Comparison of ENCODE assay signal across 29 cellular contexts in genomic region chr7:127807340-127807739, GRCh38.
DNase-seq lines count a peak whose midpoint lies in the region; ATAC-seq, FAIRE-seq and TF ChIP-seq lines count a peak whose summit lies in the region.
"Had no signal": no experiment of that assay in that cellular context is flagged by ENCODE, and none has a peak within 500 bp of the region (broad histone marks: within the 10 kb centered on the region; RNA-seq: fewer than 3 reads in every experiment).

No MANE protein-coding gene starts in this region.

- POLR2A ChIA-PET in IMR-90 (lab: Charles Lee; ENCODE audit: unreplicated experiment) (no interaction called here), GM12878 (lab: Charles Lee) (no interaction called here)

- no TSS peak for BruUV-seq in IMR-90 (replicated peaks; lab: Mats Ljungman, UMichigan)
- no TSS peak for BruUV-seq in GM12878 (replicated peaks; lab: Mats Ljungman, UMichigan)

- H3K9me3 Mint-ChIP-seq in mesothelial cell of epicardium: no peaks in the 10 kb centered on the region
- H3K9me3 Mint-ChIP-seq: CD8-positive, alpha-beta T cell; H9; T-cell had no signal

- H3K36me3 ChIP-seq in HAP-1 (replicated peaks) (peaks cover 7% of the 10 kb centered on the region; the same call in 1 of the 2 replicates), IMR-90 (ENCODE audit: control insufficient read depth, insufficient read depth, low read length) (peaks cover 7% of the 10 kb centered on the region), GM12878 (ENCODE audit: control insufficient read depth in 2 of 2, insufficient read depth in 2 of 2, low read length in 1 of 2) (peaks cover 4 to 18% of the 10 kb centered on the region in 2 experiments; a peak in 3 of 4 replicates)

- no peak overlapping the region for H2BK20ac ChIP-seq in IMR-90 (ENCODE audit: low read depth, low read length)

- TF ChIP-seq CTCF in IMR-90 (conservative IDR thresholded peaks at IDR 0.05; ENCODE audit: low read depth, low read length) (no peak), GM12878 (IDR thresholded peaks at IDR 0.05 in 2 of 3, conservative IDR thresholded peaks at IDR 0.05 in 1 of 3; ENCODE audit: control insufficient read depth in 2 of 3, extremely low read depth in 1 of 3, insufficient read depth in 1 of 3, low read depth in 3 of 3, low read length in 3 of 3) (no peak), mesothelial cell of epicardium (IDR thresholded peaks at IDR 0.05; ENCODE audit: unreplicated experiment) (no peak)

- TF ChIP-seq POLR2A in IMR-90 (IDR thresholded peaks at IDR 0.05; ENCODE audit: low read depth, low read length) (no peak), GM12878 (IDR thresholded peaks at IDR 0.05; ENCODE audit: low read depth, low read length) (no peak)

- H3K27me3 ChIP-seq in HAP-1 (ENCODE audit: low read depth) (no peaks in the 10 kb centered on the region), IMR-90 (ENCODE audit: control insufficient read depth, insufficient read depth, low read length) (no peaks in the 10 kb centered on the region), GM12878 (replicated peaks in 1 of 2; ENCODE audit: control insufficient read depth in 2 of 2, insufficient read depth in 2 of 2, low read length in 1 of 2) (no peaks in the 10 kb centered on the region)
- H3K27me3 ChIP-seq: SJCRH30 had no signal

- no peak overlapping the region for H2AK5ac ChIP-seq in IMR-90 (ENCODE audit: low read depth, low read length)

- H2BK5ac ChIP-seq in IMR-90 (ENCODE audit: low read depth, low read length, poor library complexity, severe bottlenecking): no peak overlapping the region

- peaks cover 20% of the 10 kb centered on the region for H3K79me2 ChIP-seq in GM12878 (ENCODE audit: control insufficient read depth, insufficient read depth, low read length)

- TF ChIP-seq EP300 in GM12878 (IDR thresholded peaks at IDR 0.05; ENCODE audit: borderline replicate concordance in 1 of 2, control insufficient read depth in 1 of 2, low read depth in 2 of 2, low read length in 2 of 2): no peak

- no peak overlapping the region for H3K27ac ChIP-seq in IMR-90 (ENCODE audit: insufficient read depth, low read length)
- no peak overlapping the region for H3K27ac ChIP-seq in GM12878 (ENCODE audit: control insufficient read depth, insufficient read depth)
- H3K27ac ChIP-seq: C4-2B, HL-60, KMS-11, PC-9, SJCRH30 had no signal

- H3K23ac ChIP-seq in IMR-90 (ENCODE audit: low read depth, low read length): no peak overlapping the region

- no peak overlapping the region for H4K5ac ChIP-seq in IMR-90 (ENCODE audit: low read depth, low read length)

- H3K4me2 ChIP-seq in IMR-90 (ENCODE audit: low read depth, low read length): no peak overlapping the region
- no peak overlapping the region for H3K4me2 ChIP-seq in GM12878 (ENCODE audit: control insufficient read depth, insufficient read depth)
- H3K4me2 ChIP-seq: KMS-11, PC-9 had no signal

- RAD21 ChIA-PET in GM12878 (lab: Charles Lee; ENCODE audit: unreplicated experiment): no interaction called here

- in situ Hi-C loops in HAP-1 (cut with MboI; ENCODE audit: low sequenced_read_pairs): no loop called here
- in situ Hi-C loops in IMR-90 (cut with MboI; ENCODE audit: low sequenced_read_pairs): no loop called here
- in situ Hi-C loops in GM12878 (cut with MboI): no loop called here

- WGBS in IMR-90 (ENCODE audit: extremely low coverage in 2 of 2, insufficient read length in 1 of 2), 2 experiments: no CpG with 5 or more reads among the region's 6 CpGs
- WGBS in GM12878 (ENCODE audit: insufficient coverage, insufficient replicate concordance, low lambda C conversion rate, missing lambda C conversion rate): over 99% methylated on average over 6 of the region's 6 CpGs

- no peak overlapping the region for H2AK9ac ChIP-seq in IMR-90 (replicated peaks; ENCODE audit: low read depth, low read length, poor library complexity)

- ATAC-seq in IMR-90 (ENCODE audit: low read depth) (no peak), GM12878 (no peak), GM21528 (IDR thresholded peaks at IDR 0.05; ENCODE audit: low FRiP score, unreplicated experiment) (no peak), HG03159 (IDR thresholded peaks at IDR 0.05; ENCODE audit: unreplicated experiment) (no peak)
- ATAC-seq: CD8-positive, alpha-beta T cell; Right ventricle myocardium inferior; T-cell had no signal

- dilution Hi-C loops in IMR-90 (cut with HindIII; ENCODE audit: low sequenced_read_pairs, unreplicated experiment): no loop called here

- H2BK120ac ChIP-seq in IMR-90 (ENCODE audit: low read depth, low read length): no peak overlapping the region

- no peak overlapping the region for H4K91ac ChIP-seq in IMR-90 (ENCODE audit: insufficient read depth, low read depth, low read length)

- H3K4me3 ChIP-seq in HAP-1 (no peak overlapping the region), IMR-90 (ENCODE audit: insufficient read depth, low read depth, low read length) (no peak overlapping the region), GM12878 (no peak overlapping the region)
- H3K4me3 ChIP-seq: PC-9, SJCRH30 had no signal

- CTCF ChIA-PET in IMR-90 (lab: Yijun Ruan, JAX) (interaction anchor here (0.6 kb wide), 2 partner anchors 11 to 253 kb away, joined by 3 to 4 read pairs; no protein-coding TSS in a partner anchor), GM12878 (lab: Yijun Ruan, JAX) (interaction anchor here (0.6 to 3.7 kb wide), 4 partner anchors 14 to 72 kb away, joined by 3 to 33 read pairs (median 3); no protein-coding TSS in a partner anchor)

- H4K20me1 ChIP-seq in IMR-90 (ENCODE audit: insufficient read depth, low read length) (peaks cover 56% of the 10 kb centered on the region), GM12878 (ENCODE audit: control insufficient read depth, insufficient read depth) (no peaks in the 10 kb centered on the region)

- H3K9me3 ChIP-seq in HAP-1 (no peaks in the 10 kb centered on the region), IMR-90 (ENCODE audit: control insufficient read depth, insufficient read depth, low read length) (no peaks in the 10 kb centered on the region), GM12878 (replicated peaks; ENCODE audit: control insufficient read depth, insufficient read depth, low read length) (no peaks in the 10 kb centered on the region)
- H3K9me3 ChIP-seq: Caco-2, SJCRH30 had no signal

- H3K18ac ChIP-seq in IMR-90 (ENCODE audit: low read depth, low read length): no peak overlapping the region

- H2AFZ ChIP-seq in IMR-90 (replicated peaks; ENCODE audit: low read length, poor library complexity): no peak overlapping the region
- H2AFZ ChIP-seq in GM12878 (ENCODE audit: control insufficient read depth, low read depth, low read length): no peak overlapping the region
- H2AFZ ChIP-seq: PC-9 had no signal

- no peak overlapping the region for H3K14ac ChIP-seq in IMR-90 (replicated peaks; ENCODE audit: low read depth, low read length)

- no peak overlapping the region for H3K9ac ChIP-seq in IMR-90 (ENCODE audit: low read depth, low read length)
- no peak overlapping the region for H3K9ac ChIP-seq in GM12878 (ENCODE audit: control insufficient read depth, insufficient read depth, low read length)
- H3K9ac ChIP-seq: KMS-11 had no signal

- H3K4ac ChIP-seq in IMR-90 (ENCODE audit: low read depth, low read length): no peak overlapping the region

- H3K4me1 ChIP-seq in HAP-1 (peaks cover 15% of the 10 kb centered on the region), IMR-90 (ENCODE audit: control insufficient read depth, insufficient read depth, low read length) (peaks cover 3% of the 10 kb centered on the region), GM12878 (ENCODE audit: control insufficient read depth, insufficient read depth, low read length) (no peaks in the 10 kb centered on the region)

- H2BK15ac ChIP-seq in IMR-90 (ENCODE audit: low read depth, low read length): no peak overlapping the region

- H3K27me3 Mint-ChIP-seq in mesothelial cell of epicardium (ENCODE audit: low read depth): no peaks in the 10 kb centered on the region
- H3K27me3 Mint-ChIP-seq: B cell, T-cell had no signal

- H4K8ac ChIP-seq in IMR-90 (ENCODE audit: low read depth in 2 of 2, low read length in 2 of 2): no peak overlapping the region

- peaks cover 16% of the 10 kb centered on the region for H3K9me1 ChIP-seq in IMR-90 (ENCODE audit: insufficient read depth, low read length)

- H3K56ac ChIP-seq in IMR-90 (ENCODE audit: extremely low read depth, insufficient read depth, low read length): no peak overlapping the region

- SMC1A ChIA-PET in GM12878 (lab: Charles Lee; ENCODE audit: uncharacterized antibody, unreplicated experiment): interaction anchor here (1.0 to 3.7 kb wide), 2 partner anchors 8 to 14 kb away, joined by 3 to 8 read pairs; no protein-coding TSS in a partner anchor

- DNase-seq in HAP-1 (ENCODE audit: low spot score in 2 of 2): peak; percentile 9 to 52
- DNase-seq in IMR-90: no peak
- DNase-seq in GM12878 (ENCODE audit: low read depth, low spot score): no peak
- no peak for DNase-seq in mesothelial cell of epicardium (ENCODE audit: low spot score in 2 of 2, unreplicated experiment in 2 of 2)
- no peak for DNase-seq in D341Med (ENCODE audit: low spot score)
- DNase-seq: Caco-2; CD8-positive, alpha-beta T cell; DMS 273 treated with DMSO at 0.1 percent for 48 hours; DMS79; EL; GDM1; H9; NCI-H1092; NCI-H1417 treated with DMSO at 0.1 percent for 48 hours; NCI-H1694 treated with DMSO at 0.1 percent for 48 hours; NCI-H446; NCI-H524 treated with DMSO at 0.1 percent for 48 hours; NCI-H774; PC-9; SJCRH30; T-cell had no signal

- peaks cover 19% of the 10 kb centered on the region for H3K4me1 Mint-ChIP-seq in mesothelial cell of epicardium

- peak; percentile 7 for FAIRE-seq in GM12878 (lab: Jason Lieb, UNC)
- FAIRE-seq: GM12891 had no signal

- peaks cover 9% of the 10 kb centered on the region for H3K36me3 Mint-ChIP-seq in mesothelial cell of epicardium

- H3K27ac Mint-ChIP-seq in mesothelial cell of epicardium: peak overlapping the region; percentile 13
- H3K27ac Mint-ChIP-seq: B cell; CD8-positive, alpha-beta T cell; T-cell had no signal

- no peak overlapping the region for H3K4me3 Mint-ChIP-seq in mesothelial cell of epicardium
- H3K4me3 Mint-ChIP-seq: B cell; CD8-positive, alpha-beta T cell; T-cell had no signal

- intact Hi-C loops in IMR-90 (cut with micrococcal nuclease) (no loop called here), GM12878 (cut with micrococcal nuclease; ENCODE audit: unreplicated experiment) (no loop called here)

- H3K79me1 ChIP-seq in IMR-90 (ENCODE audit: low read depth in 1 of 2, low read length in 2 of 2): peaks cover 43 to 75% of the 10 kb centered on the region in 2 experiments

- TF ChIP-seq RAD21 in IMR-90 (IDR thresholded peaks at IDR 0.05; ENCODE audit: low read length) (no peak), GM12878 (IDR thresholded peaks at IDR 0.05; ENCODE audit: insufficient read depth, low read depth, low read length) (no peak)

TF ChIP-seq in IMR-90, 13 proteins besides CTCF, POLR2A, EP300 and RAD21 (continues in another document):
- TF ChIP-seq MAFK (IDR thresholded peaks at IDR 0.05; ENCODE audit: low read depth, low read length): peak; percentile 79

TF ChIP-seq in GM12878, 131 proteins besides CTCF, POLR2A, EP300 and RAD21 (continues in another document):
- TF ChIP-seq FOS (IDR thresholded peaks at IDR 0.05; ENCODE audit: borderline replicate concordance, extremely low read depth, insufficient read length) (no peak), RFX5 (IDR thresholded peaks at IDR 0.05; ENCODE audit: low read depth, low read length) (no peak), POLR2AphosphoS2 (IDR thresholded peaks at IDR 0.05; ENCODE audit: low read depth, low read length) (no peak), CHD1 (IDR thresholded peaks at IDR 0.05; ENCODE audit: low read depth, low read length) (no peak), ZNF274 (IDR thresholded peaks at IDR 0.05; ENCODE audit: insufficient read depth, insufficient read length) (no peak)

Comparison
In these comparisons a context has a peak if more than half of its experiments do, and no peak if none do; other contexts are left out.
1. DNase-seq: peak in HAP-1 (2 of 2); none in IMR-90 (single experiment), GM12878 (single experiment), mesothelial cell of epicardium (0 of 2) and D341Med (single experiment).